Comparison of ENCODE assay signal across 8 cellular contexts in genomic region chr17:17591408-17592265, GRCh38. TPM values are rescaled to one million over a fixed set of nuclear protein-coding genes. Genes with fewer than 3 reads are reported as not detected.
DNase-seq lines count a peak whose midpoint lies in the region; ATAC-seq lines count a peak whose summit lies in the region.

Gene PEMT, minus strand, starts transcription at chr17:17591708. Its CDS starts 82 bp downstream, at chr17:17591626.

- no peaks in the 10 kb centered on the region for H3K27me3 Mint-ChIP-seq in CD8-positive, alpha-beta memory T cell

- CTCF ChIA-PET in CD8-positive, alpha-beta memory T cell (lab: Charles Lee) = interaction anchor here (0.9 to 1.1 kb wide), 2 partner anchors 31 to 94 kb away, joined by 3 to 5 read pairs; no protein-coding TSS in a partner anchor

- H3K9me3 Mint-ChIP-seq in CD8-positive, alpha-beta memory T cell = no peaks in the 10 kb centered on the region

- no peaks in the 10 kb centered on the region for H3K9me3 ChIP-seq in CD8-positive, alpha-beta memory T cell (ENCODE audit: low read length)
- no peaks in the 10 kb centered on the region for H3K9me3 ChIP-seq in effector memory CD4-positive, alpha-beta T cell (ENCODE audit: control insufficient read depth, low read length)

- H3K36me3 Mint-ChIP-seq in CD8-positive, alpha-beta memory T cell = peaks cover 0 to 10% (median 0%) of the 10 kb centered on the region in 3 donors

- H3K4me1 Mint-ChIP-seq in CD8-positive, alpha-beta memory T cell = peaks cover 15 to 24% (median 19%) of the 10 kb centered on the region in 3 donors

- H3K36me3 ChIP-seq in CD8-positive, alpha-beta memory T cell (ENCODE audit: insufficient read depth, low read length) = no peaks in the 10 kb centered on the region
- H3K36me3 ChIP-seq in effector memory CD4-positive, alpha-beta T cell (ENCODE audit: control insufficient read depth, insufficient read depth, low read length) = no peaks in the 10 kb centered on the region

- peak; percentile 97 for ATAC-seq in GM19468 (IDR thresholded peaks at IDR 0.05; ENCODE audit: extremely low read depth, unreplicated experiment)

- DNase-seq in CD8-positive, alpha-beta memory T cell = peak; percentile 87 to 97 (median 93)
- peak; percentile 93 for DNase-seq in HS-5 (ENCODE audit: low read depth)
- DNase-seq in NK-92 treated with Interleukin-12 subunit alpha and Interleukin-12 subunit beta, amount 100 ng/mL, for 24 hours (lab: John Stamatoyannopoulos, UW) = peak; percentile 78
- peak; percentile 96 for DNase-seq in activated CD8-positive, alpha-beta memory T cell treated with anti-CD3 and anti-CD28 coated beads for 24 hours
- DNase-seq in effector memory CD4-positive, alpha-beta T cell = peak; percentile 87 to 92 (median 89)
- peak; percentile 99 for DNase-seq in lung microvascular endothelial cell (ENCODE audit: low read depth in 2 of 2)
- peak; percentile 84 to 92 (median 87) for DNase-seq in stimulated activated CD4-positive, alpha-beta T cell treated with anti-CD3 and anti-CD28 coated beads, TNF-alpha, amount 100 ng/mL, for 48 hours (ENCODE audit: low read depth in 3 of 3)

- H3K4me1 ChIP-seq in CD8-positive, alpha-beta memory T cell (ENCODE audit: insufficient read depth, low read length) = peaks cover 20% of the 10 kb centered on the region
- H3K4me1 ChIP-seq in effector memory CD4-positive, alpha-beta T cell (ENCODE audit: control insufficient read depth, insufficient read depth, low read length, poor library complexity, severe bottlenecking) = peaks cover 7% of the 10 kb centered on the region

- H3K27ac Mint-ChIP-seq in CD8-positive, alpha-beta memory T cell = peak within 1 kb of the TSS; percentile 79 to 99 (median 96)

- POLR2A ChIA-PET in CD8-positive, alpha-beta memory T cell (lab: Charles Lee) = interaction anchor here (0.6 kb wide), 1 partner anchor 15 kb away, joined by 3 read pairs; no protein-coding TSS in a partner anchor

- no peaks in the 10 kb centered on the region for H3K27me3 ChIP-seq in CD8-positive, alpha-beta memory T cell (ENCODE audit: insufficient read depth, low read length, poor library complexity, severe bottlenecking)
- no peaks in the 10 kb centered on the region for H3K27me3 ChIP-seq in effector memory CD4-positive, alpha-beta T cell (replicated peaks; ENCODE audit: control insufficient read depth, insufficient read depth, low read length, poor library complexity, severe bottlenecking)

- H3K27ac ChIP-seq in CD8-positive, alpha-beta memory T cell (ENCODE audit: low read depth, low read length) = peak within 1 kb of the TSS; percentile 84
- H3K27ac ChIP-seq in effector memory CD4-positive, alpha-beta T cell (ENCODE audit: insufficient read depth, low read length, poor library complexity, severe bottlenecking) = peak within 1 kb of the TSS; percentile 81

- peak within 1 kb of the TSS; percentile 57 for H3K4me3 ChIP-seq in CD8-positive, alpha-beta memory T cell (ENCODE audit: low read length)
- H3K4me3 ChIP-seq in effector memory CD4-positive, alpha-beta T cell (ENCODE audit: insufficient read depth, low read depth, low read length, poor library complexity, severe bottlenecking) = peak within 1 kb of the TSS; percentile 76

- peak within 1 kb of the TSS; percentile 87 to 96 (median 92) for H3K4me3 Mint-ChIP-seq in CD8-positive, alpha-beta memory T cell

RNA-seq across cellular contexts. Expression of gene PEMT, which starts in this region (rescaled TPM):
- total RNA-seq in CD8-positive, alpha-beta memory T cell = 10 to 100 TPM; 31.9 to 42.1 TPM
- 34.6 TPM for polyA plus RNA-seq in CD8-positive, alpha-beta memory T cell
- total RNA-seq in lung microvascular endothelial cell = 17.9 and 20.0 TPM in 2 replicates

Comparison
In these comparisons a context has a peak if more than half of its experiments do, and no peak if none do; other contexts are left out.
1. Peak in every context shown above with its lines: DNase-seq, ATAC-seq, H3K4me3 ChIP-seq and H3K27ac ChIP-seq.